11 cellular contexts compared by ENCODE assay signal in genomic region chr22:39458443-39459083, GRCh38.
DNase-seq lines count a peak whose midpoint lies in the region; ATAC-seq, FAIRE-seq and TF ChIP-seq lines count a peak whose summit lies in the region.
"Had no signal": no experiment of that assay in that cellular context is flagged by ENCODE, and none has a peak within 500 bp of the region (broad histone marks: within the 10 kb centered on the region; RNA-seq: fewer than 3 reads in every experiment).

No MANE protein-coding gene starts in this region.

- H3K36me3 ChIP-seq in WERI-Rb-1 (no peaks in the 10 kb centered on the region), iPS DF 6.9 (ENCODE audit: control insufficient read depth, insufficient read depth, low read length) (no peaks in the 10 kb centered on the region)

- DNase-seq in GM19239 (ENCODE audit: insufficient read length, low spot score) (no peak), WERI-Rb-1 (no peak), iPS DF 6.9 (ENCODE audit: low read depth, low spot score) (no peak)
- no peak for DNase-seq in activated CD4-positive, alpha-beta T cell treated with anti-CD3 and anti-CD28 coated beads for 48 hours
- DNase-seq: NCI-H2107, T-helper 2 cell had no signal

- peaks cover 12% of the 10 kb centered on the region; the same call in 1 of the 2 replicates for H3K4me1 ChIP-seq in iPS DF 6.9 (ENCODE audit: control insufficient read depth, insufficient read depth, low read length)
- H3K4me1 ChIP-seq: parathyroid adenoma had no signal

- H3K27me3 ChIP-seq in WERI-Rb-1 (ENCODE audit: insufficient read depth, low read depth, severe bottlenecking) (no peaks in the 10 kb centered on the region), iPS DF 6.9 (ENCODE audit: control insufficient read depth, insufficient read depth, low read length) (peaks cover 5% of the 10 kb centered on the region; the same call in 1 of the 2 replicates)

- H3K36me3 Mint-ChIP-seq in stimulated activated memory B cell treated with anti-CD40 and anti-IgM and Interleukin-4, amounts not matched to agents 10 μg/mL and 1 μg/mL and 100 μg/mL, for 72 hours = peaks cover 12% of the 10 kb centered on the region

- peaks cover 78% of the 10 kb centered on the region for H3K4me1 Mint-ChIP-seq in stimulated activated memory B cell treated with anti-CD40 and anti-IgM and Interleukin-4, amounts not matched to agents 10 μg/mL and 1 μg/mL and 100 μg/mL, for 72 hours

- peak; percentile 88 for FAIRE-seq in GM19239 (lab: Jason Lieb, UNC)

- peak overlapping the region; percentile 85 for H3K27ac Mint-ChIP-seq in stimulated activated memory B cell treated with anti-CD40 and anti-IgM and Interleukin-4, amounts not matched to agents 10 μg/mL and 1 μg/mL and 100 μg/mL, for 72 hours

- no peak for TF ChIP-seq CTCF in WERI-Rb-1 (IDR thresholded peaks at IDR 0.05; ENCODE audit: low read depth, low read length)

- H3K9me3 Mint-ChIP-seq in stimulated activated memory B cell treated with anti-CD40 and anti-IgM and Interleukin-4, amounts not matched to agents 10 μg/mL and 1 μg/mL and 100 μg/mL, for 72 hours = no peaks in the 10 kb centered on the region

- H3K27me3 Mint-ChIP-seq in stimulated activated memory B cell treated with anti-CD40 and anti-IgM and Interleukin-4, amounts not matched to agents 10 μg/mL and 1 μg/mL and 100 μg/mL, for 72 hours = no peaks in the 10 kb centered on the region

- WGBS in iPS DF 6.9 (ENCODE audit: insufficient coverage, insufficient read length) = no CpG with 5 or more reads among the region's 10 CpGs

- peak overlapping the region; percentile 82 for H3K4me3 Mint-ChIP-seq in stimulated activated memory B cell treated with anti-CD40 and anti-IgM and Interleukin-4, amounts not matched to agents 10 μg/mL and 1 μg/mL and 100 μg/mL, for 72 hours

- H3K4me3 ChIP-seq in WERI-Rb-1 (ENCODE audit: low read depth, low read length) = peak overlapping the region; percentile 68
- peak overlapping the region; percentile 74; the same call in 1 of the 2 replicates for H3K4me3 ChIP-seq in iPS DF 6.9 (ENCODE audit: low read length)

- H3K27ac ChIP-seq in WERI-Rb-1 = no peak overlapping the region; the same call in 1 of the 2 replicates
- H3K27ac ChIP-seq in iPS DF 6.9 (ENCODE audit: low read length) = no peak overlapping the region
- H3K27ac ChIP-seq: parathyroid adenoma had no signal

- ATAC-seq in stimulated activated memory B cell treated with anti-CD40 and anti-IgM and Interleukin-4, amounts not matched to agents 10 μg/mL and 1 μg/mL and 100 μg/mL, for 72 hours = no peak
- ATAC-seq in GM21723 (IDR thresholded peaks at IDR 0.05; ENCODE audit: unreplicated experiment) = no peak
- ATAC-seq in HG02884 (IDR thresholded peaks at IDR 0.05; ENCODE audit: unreplicated experiment) = no peak
- no peak for ATAC-seq in GM19463 (IDR thresholded peaks at IDR 0.05; ENCODE audit: unreplicated experiment)

- no peaks in the 10 kb centered on the region for H3K9me3 ChIP-seq in WERI-Rb-1 (ENCODE audit: severe bottlenecking)
- no peaks in the 10 kb centered on the region for H3K9me3 ChIP-seq in iPS DF 6.9 (ENCODE audit: control insufficient read depth, insufficient read depth, low read length)
